In the genomic region with DNA sequence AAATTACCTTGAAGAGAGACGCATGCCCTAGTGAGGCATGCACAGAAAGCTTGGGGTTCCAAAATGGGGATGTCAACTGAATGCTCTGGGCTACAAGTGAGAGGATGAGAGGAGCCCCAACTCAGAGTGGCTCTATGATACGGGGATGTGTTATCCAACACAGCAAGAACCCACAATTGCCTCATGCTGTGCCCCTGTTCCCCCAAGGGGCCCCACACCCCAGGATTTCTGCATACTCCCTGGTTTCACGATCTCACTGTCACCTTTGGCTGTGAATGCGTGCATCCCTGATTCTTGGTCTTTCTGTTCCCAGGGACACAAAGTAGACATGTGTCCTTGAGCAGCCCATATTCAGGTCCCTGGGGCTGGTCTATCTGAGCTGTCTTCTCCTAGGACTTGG, we compare ENCODE assay signal across 21 cellular contexts. TPM values are rescaled to one million over a fixed set of nuclear protein-coding genes. Genes with fewer than 3 reads are reported as not detected.
A peak's percentile ranks its signal among the peaks of the same experiment; 100 is the strongest.
DNase-seq lines count a peak whose midpoint lies in the region; ATAC-seq, FAIRE-seq and TF ChIP-seq lines count a peak whose summit lies in the region.
"Had no signal": no experiment of that assay in that cellular context is flagged by ENCODE, and none has a peak within 500 bp of the region (broad histone marks: within the 10 kb centered on the region; RNA-seq: fewer than 3 reads in every experiment).

No MANE protein-coding gene starts in this region.

- TF ChIP-seq CTCF in NB4 (IDR thresholded peaks at IDR 0.05; ENCODE audit: low read depth, low read length): no peak

- FAIRE-seq in HTR-8/SVneo (lab: Jason Lieb, UNC): no peak
- FAIRE-seq: frontal cortex, islet of Langerhans, urothelium cell line had no signal

- peaks cover 3% of the 10 kb centered on the region for H3K36me3 Mint-ChIP-seq in activated naive CD8-positive, alpha-beta T cell
- peaks cover 4% of the 10 kb centered on the region for H3K36me3 Mint-ChIP-seq in activated naive CD8-positive, alpha-beta T cell treated with anti-CD3 and anti-CD28 coated beads for 36 hours
- H3K36me3 Mint-ChIP-seq in activated naive CD8-positive, alpha-beta T cell treated with anti-CD3 and anti-CD28 coated beads, Interleukin-2, amount 10 ng/mL, durations not matched to agents 7 days and 5 days: peaks cover 1% of the 10 kb centered on the region

- no peaks in the 10 kb centered on the region for H3K9me3 Mint-ChIP-seq in activated naive CD8-positive, alpha-beta T cell (ENCODE audit: low read depth)
- peaks cover 2% of the 10 kb centered on the region for H3K9me3 Mint-ChIP-seq in activated naive CD8-positive, alpha-beta T cell treated with anti-CD3 and anti-CD28 coated beads for 36 hours
- H3K9me3 Mint-ChIP-seq in activated naive CD8-positive, alpha-beta T cell treated with anti-CD3 and anti-CD28 coated beads, Interleukin-2, amount 10 ng/mL, durations not matched to agents 7 days and 5 days: peaks cover 2% of the 10 kb centered on the region

- H3K4me1 Mint-ChIP-seq in activated naive CD8-positive, alpha-beta T cell (ENCODE audit: low read depth): peaks cover 36% of the 10 kb centered on the region
- peaks cover 28% of the 10 kb centered on the region for H3K4me1 Mint-ChIP-seq in activated naive CD8-positive, alpha-beta T cell treated with anti-CD3 and anti-CD28 coated beads for 36 hours
- H3K4me1 Mint-ChIP-seq in activated naive CD8-positive, alpha-beta T cell treated with anti-CD3 and anti-CD28 coated beads, Interleukin-2, amount 10 ng/mL, durations not matched to agents 7 days and 5 days: peaks cover 35% of the 10 kb centered on the region
- H3K4me1 Mint-ChIP-seq: brain had no signal

- no peak for TF ChIP-seq POLR2A in NB4 (IDR thresholded peaks at IDR 0.05; ENCODE audit: extremely low read depth, insufficient read length)

- H3K4me3 Mint-ChIP-seq in activated naive CD8-positive, alpha-beta T cell: no peak overlapping the region
- H3K4me3 Mint-ChIP-seq in activated naive CD8-positive, alpha-beta T cell treated with anti-CD3 and anti-CD28 coated beads for 36 hours: no peak overlapping the region
- H3K4me3 Mint-ChIP-seq in activated naive CD8-positive, alpha-beta T cell treated with anti-CD3 and anti-CD28 coated beads, Interleukin-2, amount 10 ng/mL, durations not matched to agents 7 days and 5 days: peak overlapping the region; percentile 81
- H3K4me3 Mint-ChIP-seq: brain had no signal

- H3K4me3 ChIP-seq in NB4 (ENCODE audit: low read depth, low read length): no peak overlapping the region
- H3K4me3 ChIP-seq: esophagus muscularis mucosa, sigmoid colon had no signal

- no peak for DNase-seq in activated naive CD8-positive, alpha-beta T cell treated with anti-CD3 and anti-CD28 coated beads for 36 hours
- DNase-seq in NB4 (ENCODE audit: low read depth): peak; percentile 22
- DNase-seq in activated naive CD8-positive, alpha-beta T cell treated with anti-CD3 and anti-CD28 coated beads, Interleukin-2, amount 10 ng/mL, durations not matched to agents 7 days and 5 days: no peak
- DNase-seq in dedifferentiated amniotic fluid mesenchymal stem cell (ENCODE audit: extremely low spot score): no peak
- DNase-seq in HTR-8/SVneo (ENCODE audit: insufficient read length, low spot score): no peak
- DNase-seq: Caco-2; effector CD8-positive, alpha-beta T cell; left ventricle myocardium superior; midbrain; NCI-H1048; NCI-H2081 treated with DMSO at 0.1 percent for 48 hours; sigmoid colon had no signal

- POLR2A ChIA-PET in activated naive CD8-positive, alpha-beta T cell treated with anti-CD3 and anti-CD28 coated beads, Interleukin-2, amount 10 ng/mL, durations not matched to agents 7 days and 5 days (lab: Charles Lee): interaction anchor here (0.5 to 8.7 kb wide), 6 partner anchors 10 to 558 kb away, joined by 3 to 122 read pairs (median 4); partner anchors contain the start of gene CEBPG

- peak overlapping the region; percentile 85 for H3K27ac Mint-ChIP-seq in activated naive CD8-positive, alpha-beta T cell
- H3K27ac Mint-ChIP-seq in activated naive CD8-positive, alpha-beta T cell treated with anti-CD3 and anti-CD28 coated beads for 36 hours: no peak overlapping the region
- peak overlapping the region; percentile 97 for H3K27ac Mint-ChIP-seq in activated naive CD8-positive, alpha-beta T cell treated with anti-CD3 and anti-CD28 coated beads, Interleukin-2, amount 10 ng/mL, durations not matched to agents 7 days and 5 days

- H3K27me3 Mint-ChIP-seq in activated naive CD8-positive, alpha-beta T cell: no peaks in the 10 kb centered on the region
- no peaks in the 10 kb centered on the region for H3K27me3 Mint-ChIP-seq in activated naive CD8-positive, alpha-beta T cell treated with anti-CD3 and anti-CD28 coated beads for 36 hours
- H3K27me3 Mint-ChIP-seq in activated naive CD8-positive, alpha-beta T cell treated with anti-CD3 and anti-CD28 coated beads, Interleukin-2, amount 10 ng/mL, durations not matched to agents 7 days and 5 days: no peaks in the 10 kb centered on the region

- no peak for ATAC-seq in activated naive CD8-positive, alpha-beta T cell treated with anti-CD3 and anti-CD28 coated beads, Interleukin-2, amount 10 ng/mL, durations not matched to agents 7 days and 5 days (ENCODE audit: low read depth)
- ATAC-seq in HG02571 (IDR thresholded peaks at IDR 0.05; ENCODE audit: unreplicated experiment): no peak

RNA-seq across cellular contexts. Expression of gene WDR88, which starts 29.3 kb away (rescaled TPM):
- under 1 TPM in 1 of 2 experiments, not detected in 1; 0.16 TPM for total RNA-seq in activated naive CD8-positive, alpha-beta T cell treated with anti-CD3 and anti-CD28 coated beads for 36 hours
- not detected for total RNA-seq in activated naive CD8-positive, alpha-beta T cell treated with anti-CD3 and anti-CD28 coated beads, Interleukin-2, amount 10 ng/mL, durations not matched to agents 7 days and 5 days
- total RNA-seq: esophagus muscularis mucosa, frontal cortex, HT-29, left ventricle myocardium superior, posterior vena cava, sigmoid colon had no signal

RNA-seq across cellular contexts. Expression of gene LRP3, which starts 32.9 kb away (rescaled TPM):
- under 1 TPM; 0.44 to 0.91 TPM for total RNA-seq in activated naive CD8-positive, alpha-beta T cell treated with anti-CD3 and anti-CD28 coated beads for 36 hours
- total RNA-seq in activated naive CD8-positive, alpha-beta T cell treated with anti-CD3 and anti-CD28 coated beads, Interleukin-2, amount 10 ng/mL, durations not matched to agents 7 days and 5 days: under 1 TPM; 0.14 to 0.43 TPM
- total RNA-seq: HT-29 had no signal
